1 cellular context compared by ENCODE assay signal in genomic region chr3:129597792-129598381, GRCh38.
TF ChIP-seq lines count a peak whose summit lies in the region.

No MANE protein-coding gene starts in this region.

TF ChIP-seq in H1, 55 proteins besides CTCF, POLR2A, EP300 and RAD21:
- TF ChIP-seq CTBP2 (IDR thresholded peaks at IDR 0.05; ENCODE audit: borderline replicate concordance, insufficient read depth, insufficient read length, low read length) = peak; percentile 39
- peak; percentile 30; the same call in 1 of the 2 replicates for TF ChIP-seq MAX (IDR thresholded peaks at IDR 0.05)
- no peak for TF ChIP-seq NRF1 (IDR thresholded peaks at IDR 0.05; ENCODE audit: low read depth, low read length)
- peak; percentile 89 for TF ChIP-seq TEAD4 (IDR thresholded peaks at IDR 0.05; ENCODE audit: low read depth, low read length)
